Comparison of ENCODE assay signal across 9 cellular contexts in the genomic region with DNA sequence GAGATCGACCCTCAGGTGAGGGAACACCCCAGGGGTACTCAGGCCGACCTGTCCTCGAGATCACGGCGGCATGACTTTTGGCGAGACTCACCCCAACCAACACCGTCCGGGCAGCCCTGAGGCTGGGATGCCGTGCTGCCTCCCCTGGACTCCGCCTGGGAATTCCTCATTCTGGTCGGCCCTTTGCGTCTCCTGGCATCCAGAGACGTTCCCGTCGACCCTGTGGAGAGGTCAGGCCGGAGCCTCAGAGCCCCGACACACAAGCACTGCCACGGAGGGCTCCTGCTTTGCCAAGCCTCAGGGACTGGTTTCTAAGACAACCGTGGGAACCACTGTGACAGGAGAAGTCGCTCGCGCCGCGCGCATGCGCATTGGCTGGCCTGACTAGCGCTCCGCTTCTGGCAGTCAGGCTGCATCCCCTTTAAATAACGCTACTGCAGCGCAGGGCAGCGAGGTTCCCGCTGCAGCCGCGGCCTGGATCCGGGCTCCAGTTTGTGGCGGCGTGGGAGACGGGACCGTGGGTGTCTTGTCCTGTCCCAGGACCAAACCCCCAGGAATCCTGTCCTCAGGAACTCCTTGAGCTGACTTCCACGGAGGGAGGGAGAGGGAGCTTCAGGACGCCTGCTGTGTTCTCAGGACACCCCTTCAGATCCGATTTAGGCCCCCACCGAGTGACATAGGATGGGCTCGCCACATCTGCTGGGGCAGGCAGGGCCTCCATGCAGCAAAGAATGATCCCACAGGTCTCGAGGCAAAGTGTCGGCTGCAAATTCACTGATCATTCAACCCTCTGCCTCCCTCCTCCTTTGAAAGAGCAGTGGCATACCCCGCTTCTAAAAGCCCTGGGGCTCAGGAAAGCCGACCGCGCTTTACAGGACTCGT.
DNase-seq lines count a peak whose midpoint lies in the region; ATAC-seq lines count a peak whose summit lies in the region.
"Had no signal": no experiment of that assay in that cellular context is flagged by ENCODE, and none has a peak within 500 bp of the region (broad histone marks: within the 10 kb centered on the region; RNA-seq: fewer than 3 reads in every experiment).

No MANE protein-coding gene starts in this region.

- no peak overlapping the region for H3K27ac ChIP-seq in mesendoderm (ENCODE audit: low read depth, low read length)
- H3K27ac ChIP-seq: 22Rv1 had no signal

- POLR2A ChIA-PET in activated CD4-positive, alpha-beta memory T cell treated with anti-CD3 and anti-CD28 coated beads, Interleukin-2, amount 10 ng/mL, durations not matched to agents 7 days and 5 days (lab: Charles Lee) = no interaction called here

- no peaks in the 10 kb centered on the region for H3K4me1 ChIP-seq in mesendoderm (ENCODE audit: control insufficient read depth, low read depth, low read length)

- no peaks in the 10 kb centered on the region for H3K79me2 ChIP-seq in mesendoderm (ENCODE audit: control insufficient read depth, insufficient read depth, low read length)

- H3K9ac ChIP-seq in mesendoderm (ENCODE audit: low read length) = no peak overlapping the region

- H2BK120ac ChIP-seq in mesendoderm (ENCODE audit: low read depth, low read length) = no peak overlapping the region

- no peak overlapping the region for H2AK5ac ChIP-seq in mesendoderm (ENCODE audit: low read length)

- no peak overlapping the region for H3K23ac ChIP-seq in mesendoderm (ENCODE audit: low read length)

- no peaks in the 10 kb centered on the region for H3K36me3 ChIP-seq in mesendoderm (ENCODE audit: control insufficient read depth, insufficient read depth, low read length)

- H3K4me3 ChIP-seq in mesendoderm (ENCODE audit: low read length) = no peak overlapping the region

- WGBS in mesendoderm (ENCODE audit: extremely low coverage, insufficient coverage, low lambda C conversion rate) = no CpG with 5 or more reads among the region's 51 CpGs

- no peak overlapping the region for H2BK15ac ChIP-seq in mesendoderm (replicated peaks; ENCODE audit: low read depth)

- H3K36me3 Mint-ChIP-seq in activated CD4-positive, alpha-beta memory T cell treated with anti-CD3 and anti-CD28 coated beads, Interleukin-2, amount 10 ng/mL, durations not matched to agents 7 days and 5 days (ENCODE audit: low read depth) = no peaks in the 10 kb centered on the region

- no peaks in the 10 kb centered on the region for H3K9me3 Mint-ChIP-seq in activated CD4-positive, alpha-beta memory T cell treated with anti-CD3 and anti-CD28 coated beads, Interleukin-2, amount 10 ng/mL, durations not matched to agents 7 days and 5 days

- CTCF ChIA-PET in activated CD4-positive, alpha-beta memory T cell treated with anti-CD3 and anti-CD28 coated beads, Interleukin-2, amount 10 ng/mL, durations not matched to agents 7 days and 5 days (lab: Charles Lee) = no interaction called here

- H3K4me1 Mint-ChIP-seq in activated CD4-positive, alpha-beta memory T cell treated with anti-CD3 and anti-CD28 coated beads, Interleukin-2, amount 10 ng/mL, durations not matched to agents 7 days and 5 days = peaks cover 36% of the 10 kb centered on the region

- H2BK5ac ChIP-seq in mesendoderm (ENCODE audit: low read length) = no peak overlapping the region

- no peaks in the 10 kb centered on the region for H3K79me1 ChIP-seq in mesendoderm (ENCODE audit: low read length)

- H4K5ac ChIP-seq in mesendoderm (ENCODE audit: low read length) = no peak overlapping the region

- no peaks in the 10 kb centered on the region for H3K27me3 ChIP-seq in mesendoderm (ENCODE audit: insufficient read depth, low read length, poor library complexity)

- H3K27ac Mint-ChIP-seq in activated CD4-positive, alpha-beta memory T cell treated with anti-CD3 and anti-CD28 coated beads, Interleukin-2, amount 10 ng/mL, durations not matched to agents 7 days and 5 days = no peak overlapping the region

- DNase-seq in DMS 273 (lab: John Stamatoyannopoulos, UW; ENCODE audit: unreplicated experiment) (peak; percentile 45), DMS 273 treated with DMSO at 0.1 percent for 48 hours (lab: John Stamatoyannopoulos, UW) (no peak), NCI-H2196 (lab: John Stamatoyannopoulos, UW; ENCODE audit: unreplicated experiment) (peak; percentile 74), ecto neural progenitor cell (ENCODE audit: low spot score) (peak; percentile 87), mesendoderm (peak; percentile 60)
- DNase-seq in activated CD4-positive, alpha-beta memory T cell treated with anti-CD3 and anti-CD28 coated beads, Interleukin-2, amount 10 ng/mL, durations not matched to agents 7 days and 5 days = peak; percentile 64
- peak; percentile 58 to 67 for DNase-seq in stimulated activated CD8-positive, alpha-beta memory T cell treated with anti-CD3 and anti-CD28 coated beads, Interleukin-15, amount 100 ng/mL, for 48 hours (ENCODE audit: low read depth in 2 of 2)

- H3K4me2 ChIP-seq in mesendoderm (ENCODE audit: low read length) = no peak overlapping the region

- H3K56ac ChIP-seq in mesendoderm (ENCODE audit: low read length) = no peak overlapping the region

- peaks cover 63% of the 10 kb centered on the region for H3K27me3 Mint-ChIP-seq in activated CD4-positive, alpha-beta memory T cell treated with anti-CD3 and anti-CD28 coated beads, Interleukin-2, amount 10 ng/mL, durations not matched to agents 7 days and 5 days

- no peak overlapping the region for H3K4ac ChIP-seq in mesendoderm (ENCODE audit: low read depth, low read length)

- no peak overlapping the region for H3K18ac ChIP-seq in mesendoderm (ENCODE audit: low read length)

- no peak overlapping the region for H4K8ac ChIP-seq in mesendoderm (ENCODE audit: low read depth, low read length)

- ATAC-seq in HG02571 (IDR thresholded peaks at IDR 0.05; ENCODE audit: unreplicated experiment) = no peak

- no peak overlapping the region for H3K4me3 Mint-ChIP-seq in activated CD4-positive, alpha-beta memory T cell treated with anti-CD3 and anti-CD28 coated beads, Interleukin-2, amount 10 ng/mL, durations not matched to agents 7 days and 5 days
